In genomic region chr1:178665579-178665978, GRCh38 we compare ENCODE assay signal across 2 cellular contexts.
TF ChIP-seq lines count a peak whose summit lies in the region.

No MANE protein-coding gene starts in this region.

TF ChIP-seq in GM12891, 5 proteins besides CTCF, POLR2A, EP300 and RAD21:
- no peak for TF ChIP-seq PAX5 (IDR thresholded peaks at IDR 0.05; ENCODE audit: insufficient read depth, low read length, severe bottlenecking)

TF ChIP-seq in K562, 482 proteins besides CTCF, POLR2A, EP300 and RAD21:
- TF ChIP-seq ZFP30 (CRISPR knock-in tag; IDR thresholded peaks at IDR 0.05; ENCODE audit: borderline replicate concordance) (no peak), ZBTB1 (CRISPR knock-in tag; IDR thresholded peaks at IDR 0.05; ENCODE audit: borderline replicate concordance, low read depth) (no peak), CEBPG (CRISPR knock-in tag; IDR thresholded peaks at IDR 0.05) (no peak), CEBPG (tag; conservative IDR thresholded peaks at IDR 0.05 in 1 of 2, IDR thresholded peaks at IDR 0.05 in 1 of 2) (0 out of 4 replicates have a peak, but pooled peaks of 1 of the 2 experiments have one; percentile 40), CEBPB (tag; IDR thresholded peaks at IDR 0.05) (peak; percentile 74)
